Comparison of ENCODE assay signal across 18 cellular contexts in genomic region chr5:36138900-36139683, GRCh38.
"Had no signal": no experiment of that assay in that cellular context is flagged by ENCODE, and none has a peak within 500 bp of the region (broad histone marks: within the 10 kb centered on the region; RNA-seq: fewer than 3 reads in every experiment).

No MANE protein-coding gene starts in this region.

- H3K4me1 ChIP-seq: colonic mucosa, esophagus muscularis mucosa had no signal

- H3K27me3 ChIP-seq: colonic mucosa, esophagus muscularis mucosa had no signal

- H3K4me1 Mint-ChIP-seq: activated CD4-positive, alpha-beta T cell treated with anti-CD3 and anti-CD28 coated beads, Interleukin-2, amount 10 ng/mL, durations not matched to agents 24 days and 14 days; brain had no signal

- H3K36me3 ChIP-seq: colonic mucosa had no signal

- H3K27ac Mint-ChIP-seq: activated CD4-positive, alpha-beta T cell treated with anti-CD3 and anti-CD28 coated beads, Interleukin-2, amount 10 ng/mL, durations not matched to agents 24 days and 14 days; activated CD8-positive, alpha-beta T cell treated with anti-CD3 and anti-CD28 coated beads, Interleukin-2, amount 10 ng/mL, durations not matched to agents 7 days and 5 days; activated naive CD8-positive, alpha-beta T cell; brain; natural killer cell treated with Interleukin-12 subunit alpha and Interleukin-12 subunit beta and Interleukin-15 and Interleukin-18, amount 100 ng/mL, for 72 hours; T-helper 2 cell treated with Interferon-gamma antibody and Interleukin-4, amounts not matched to agents 5 μg/mL and 100 μg/mL, for 36 hours had no signal

- ATAC-seq: activated CD8-positive, alpha-beta T cell treated with anti-CD3 and anti-CD28 coated beads, Interleukin-2, amount 10 ng/mL, durations not matched to agents 7 days and 5 days; natural killer cell treated with Interleukin-12 subunit alpha and Interleukin-12 subunit beta and Interleukin-15 and Interleukin-18, amount 100 ng/mL, for 72 hours had no signal

- H3K9me3 Mint-ChIP-seq: natural killer cell treated with Interleukin-12 subunit alpha and Interleukin-12 subunit beta and Interleukin-15 and Interleukin-18, amount 100 ng/mL, for 72 hours had no signal

- H3K4me3 Mint-ChIP-seq: activated CD4-positive, alpha-beta T cell treated with anti-CD3 and anti-CD28 coated beads, Interleukin-2, amount 10 ng/mL, durations not matched to agents 24 days and 14 days; activated CD8-positive, alpha-beta T cell treated with anti-CD3 and anti-CD28 coated beads, Interleukin-2, amount 10 ng/mL, durations not matched to agents 7 days and 5 days; activated naive CD8-positive, alpha-beta T cell; brain; natural killer cell treated with Interleukin-12 subunit alpha and Interleukin-12 subunit beta and Interleukin-15 and Interleukin-18, amount 100 ng/mL, for 72 hours; T-helper 2 cell treated with Interferon-gamma antibody and Interleukin-4, amounts not matched to agents 5 μg/mL and 100 μg/mL, for 36 hours had no signal

- DNase-seq: activated CD4-positive, alpha-beta T cell treated with anti-CD3 and anti-CD28 coated beads, Interleukin-2, amount 10 ng/mL, durations not matched to agents 24 days and 14 days; activated CD4-positive, CD25-positive, alpha-beta regulatory T cell; activated CD8-positive, alpha-beta memory T cell treated with anti-CD3 and anti-CD28 coated beads, Interleukin-2, amount 50 U/mL, for 4 hours; activated CD8-positive, alpha-beta T cell treated with anti-CD3 and anti-CD28 coated beads, Interleukin-2, amount 10 ng/mL, durations not matched to agents 7 days and 5 days; activated gamma-delta T cell; activated T-cell treated with anti-CD3 and anti-CD28 coated beads, Interleukin-2, amount 50 U/mL, for 48 hours; amygdala; central memory CD4-positive, alpha-beta T cell; colonic mucosa; hippocampal formation; mesendoderm; nucleus accumbens had no signal

- H3K4me3 ChIP-seq: colonic mucosa, esophagus muscularis mucosa, smooth muscle cell had no signal

- H3K9me3 ChIP-seq: colonic mucosa, esophagus muscularis mucosa had no signal

- H3K4me2 ChIP-seq: smooth muscle cell had no signal

- H3K27ac ChIP-seq: colonic mucosa, esophagus muscularis mucosa had no signal

- H3K27me3 Mint-ChIP-seq: activated CD4-positive, alpha-beta T cell treated with anti-CD3 and anti-CD28 coated beads, Interleukin-2, amount 10 ng/mL, durations not matched to agents 24 days and 14 days; activated naive CD8-positive, alpha-beta T cell; brain; natural killer cell treated with Interleukin-12 subunit alpha and Interleukin-12 subunit beta and Interleukin-15 and Interleukin-18, amount 100 ng/mL, for 72 hours had no signal
